Comparison of ENCODE assay signal across 18 cellular contexts in the genomic region with DNA sequence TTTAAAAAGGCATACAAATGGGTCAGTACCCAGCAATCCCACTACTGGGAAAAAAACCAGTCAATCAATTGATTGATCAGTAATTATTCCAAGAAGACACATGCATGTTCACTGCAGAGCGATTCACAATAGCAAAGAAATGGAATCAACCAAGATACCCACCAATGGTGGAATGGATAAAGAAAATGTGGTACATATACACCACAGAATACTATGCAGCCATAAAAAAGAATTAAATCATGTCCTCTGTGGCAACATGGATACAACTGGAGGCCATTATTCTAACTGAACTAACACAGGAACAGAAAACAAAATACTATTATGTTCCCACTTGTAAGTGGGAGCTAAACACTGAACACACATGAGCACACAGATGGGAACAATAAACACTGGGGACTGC.
DNase-seq lines count a peak whose midpoint lies in the region; ATAC-seq and TF ChIP-seq lines count a peak whose summit lies in the region.
"Had no signal": no experiment of that assay in that cellular context is flagged by ENCODE, and none has a peak within 500 bp of the region (broad histone marks: within the 10 kb centered on the region; RNA-seq: fewer than 3 reads in every experiment).

No MANE protein-coding gene starts in this region.

- H3K9me3 Mint-ChIP-seq in CD8-positive, alpha-beta T cell, result no peaks in the 10 kb centered on the region
- H3K9me3 Mint-ChIP-seq in activated naive CD8-positive, alpha-beta T cell treated with anti-CD3 and anti-CD28 coated beads for 36 hours, result no peaks in the 10 kb centered on the region
- peaks cover 3% of the 10 kb centered on the region for H3K9me3 Mint-ChIP-seq in chondrocyte (ENCODE audit: low read depth)
- H3K9me3 Mint-ChIP-seq: CD4-positive, alpha-beta memory T cell; GM23338 had no signal

- H3K4me1 ChIP-seq in CD8-positive, alpha-beta T cell (ENCODE audit: insufficient read depth, low read length), result no peaks in the 10 kb centered on the region
- H3K4me1 ChIP-seq in HEK293 (ENCODE audit: control insufficient read depth, insufficient read depth, low read length), result no peaks in the 10 kb centered on the region
- H3K4me1 ChIP-seq in breast epithelium, result no peaks in the 10 kb centered on the region

- CTCF ChIA-PET in CD8-positive, alpha-beta T cell (lab: Charles Lee), result no interaction called here
- CTCF ChIA-PET in HEK293 (lab: Yijun Ruan, JAX), result no interaction called here

- intact Hi-C loops in CD8-positive, alpha-beta T cell (cut with DNase I, micrococcal nuclease), result no loop called here
- intact Hi-C loops in breast epithelium (cut with DNase I; ENCODE audit: low total_unique reads), result no loop called here

- H3K27me3 ChIP-seq in CD8-positive, alpha-beta T cell (ENCODE audit: insufficient read depth, low read length), result no peaks in the 10 kb centered on the region
- H3K27me3 ChIP-seq in breast epithelium, result no peaks in the 10 kb centered on the region

- no peak for TF ChIP-seq CTCF in CD8-positive, alpha-beta T cell (IDR thresholded peaks at IDR 0.05)
- TF ChIP-seq CTCF in HEK293 (tag by site-specific recombination; IDR thresholded peaks at IDR 0.05) (no peak), chondrocyte (IDR thresholded peaks at IDR 0.05) (no peak), breast epithelium (IDR thresholded peaks at IDR 0.05) (no peak)

- no peaks in the 10 kb centered on the region for H3K36me3 ChIP-seq in CD8-positive, alpha-beta T cell (ENCODE audit: insufficient read depth, low read length)
- H3K36me3 ChIP-seq in HEK293 (ENCODE audit: control insufficient read depth in 2 of 2, insufficient read depth in 1 of 2, low read length in 2 of 2) (peaks cover 0 to 4% of the 10 kb centered on the region in 2 experiments; a peak in 1 of 3 replicates), breast epithelium (no peaks in the 10 kb centered on the region)

- no peaks in the 10 kb centered on the region for H3K27me3 Mint-ChIP-seq in CD8-positive, alpha-beta T cell (ENCODE audit: low read depth)
- H3K27me3 Mint-ChIP-seq in activated naive CD8-positive, alpha-beta T cell treated with anti-CD3 and anti-CD28 coated beads for 36 hours, result no peaks in the 10 kb centered on the region
- no peaks in the 10 kb centered on the region for H3K27me3 Mint-ChIP-seq in chondrocyte (ENCODE audit: low read depth)
- H3K27me3 Mint-ChIP-seq: CD4-positive, alpha-beta memory T cell had no signal

- peak overlapping the region; percentile 5 for H3K27ac Mint-ChIP-seq in CD8-positive, alpha-beta T cell
- peak overlapping the region; percentile 11 for H3K27ac Mint-ChIP-seq in activated naive CD8-positive, alpha-beta T cell treated with anti-CD3 and anti-CD28 coated beads for 36 hours
- H3K27ac Mint-ChIP-seq in chondrocyte (ENCODE audit: unreplicated experiment), result peak overlapping the region; percentile 9
- H3K27ac Mint-ChIP-seq: CD4-positive, alpha-beta memory T cell; GM23338; H9 had no signal

- H3K9me3 ChIP-seq in CD8-positive, alpha-beta T cell (ENCODE audit: low read length), result no peaks in the 10 kb centered on the region
- H3K9me3 ChIP-seq in HEK293 (ENCODE audit: control insufficient read depth, insufficient read depth, low read depth, low read length) (no peaks in the 10 kb centered on the region), breast epithelium (no peaks in the 10 kb centered on the region)

- H3K4me3 Mint-ChIP-seq in CD8-positive, alpha-beta T cell, result no peak overlapping the region
- H3K4me3 Mint-ChIP-seq in activated naive CD8-positive, alpha-beta T cell treated with anti-CD3 and anti-CD28 coated beads for 36 hours, result no peak overlapping the region
- no peak overlapping the region for H3K4me3 Mint-ChIP-seq in chondrocyte (ENCODE audit: unreplicated experiment)
- H3K4me3 Mint-ChIP-seq: CD4-positive, alpha-beta memory T cell; GM23338; H9 had no signal

- H3K27ac ChIP-seq in CD8-positive, alpha-beta T cell (ENCODE audit: low read depth, low read length), result no peak overlapping the region
- H3K27ac ChIP-seq in HEK293 (ENCODE audit: extremely low read depth, low read depth, low read length), result no peak overlapping the region
- H3K27ac ChIP-seq in breast epithelium, result no peak overlapping the region

- ATAC-seq in CD8-positive, alpha-beta T cell, result no peak
- no peak for ATAC-seq in GM19467 (IDR thresholded peaks at IDR 0.05; ENCODE audit: unreplicated experiment)
- ATAC-seq: GM12878, GM23338, HCT116 had no signal

- peaks cover 15% of the 10 kb centered on the region for H3K36me3 Mint-ChIP-seq in CD8-positive, alpha-beta T cell
- H3K36me3 Mint-ChIP-seq in activated naive CD8-positive, alpha-beta T cell treated with anti-CD3 and anti-CD28 coated beads for 36 hours, result peaks cover 5% of the 10 kb centered on the region
- H3K36me3 Mint-ChIP-seq in chondrocyte (ENCODE audit: low read depth), result peaks cover 8% of the 10 kb centered on the region

- no peak overlapping the region for H3K4me3 ChIP-seq in CD8-positive, alpha-beta T cell (ENCODE audit: low read depth, low read length)
- H3K4me3 ChIP-seq in HEK293 (ENCODE audit: low read depth, low read length), result no peak overlapping the region
- H3K4me3 ChIP-seq in breast epithelium, result no peak overlapping the region
- H3K4me3 ChIP-seq: GM12878, GM23338 had no signal

- no peak for DNase-seq in CD8-positive, alpha-beta T cell
- DNase-seq in activated naive CD8-positive, alpha-beta T cell treated with anti-CD3 and anti-CD28 coated beads for 36 hours, result no peak
- DNase-seq in chondrocyte (ENCODE audit: low spot score), result no peak
- DNase-seq in HuH-7.5 (ENCODE audit: low spot score), result no peak
- no peak for DNase-seq in breast epithelium (ENCODE audit: low spot score in 2 of 2)
- no peak for DNase-seq in LoVo (ENCODE audit: low spot score)
- DNase-seq: C1 segment of cervical spinal cord; CD4-positive, alpha-beta memory T cell; DMS 273 treated with DMSO at 0.1 percent for 48 hours; DMS79; EL; GDM1; H9 had no signal

- no peak for TF ChIP-seq POLR2A in breast epithelium (IDR thresholded peaks at IDR 0.05)

- peaks cover 18% of the 10 kb centered on the region for H3K4me1 Mint-ChIP-seq in CD8-positive, alpha-beta T cell (ENCODE audit: low read depth)
- H3K4me1 Mint-ChIP-seq in activated naive CD8-positive, alpha-beta T cell treated with anti-CD3 and anti-CD28 coated beads for 36 hours, result peaks cover 6% of the 10 kb centered on the region
- peaks cover 35% of the 10 kb centered on the region for H3K4me1 Mint-ChIP-seq in chondrocyte (ENCODE audit: low read depth)
- H3K4me1 Mint-ChIP-seq: H9 had no signal

- POLR2A ChIA-PET in CD8-positive, alpha-beta T cell (lab: Charles Lee), result no interaction called here
- POLR2A ChIA-PET in HEK293 (lab: Yijun Ruan, JAX), result interaction anchor here (0.7 kb wide), 1 partner anchor 545 kb away, joined by 3 read pairs; no protein-coding TSS in a partner anchor

TF ChIP-seq in HEK293, 187 proteins besides CTCF, POLR2A, EP300 and RAD21 (continues in another document):
- TF ChIP-seq REST (tag by site-specific recombination; IDR thresholded peaks at IDR 0.05) (no peak), MYNN (tag by site-specific recombination; IDR thresholded peaks at IDR 0.05; ENCODE audit: borderline replicate concordance) (no peak), ZNF658 (tag by site-specific recombination; IDR thresholded peaks at IDR 0.05) (no peak), ZNF146 (tag by site-specific recombination; IDR thresholded peaks at IDR 0.05) (peak; percentile 97), ZNF621 (tag by site-specific recombination; IDR thresholded peaks at IDR 0.05) (no peak), HOXA7 (CRISPR knock-in tag; IDR thresholded peaks at IDR 0.05; ENCODE audit: borderline replicate concordance) (no peak)
